Comparison of ENCODE assay signal across 8 cellular contexts in the genomic region with DNA sequence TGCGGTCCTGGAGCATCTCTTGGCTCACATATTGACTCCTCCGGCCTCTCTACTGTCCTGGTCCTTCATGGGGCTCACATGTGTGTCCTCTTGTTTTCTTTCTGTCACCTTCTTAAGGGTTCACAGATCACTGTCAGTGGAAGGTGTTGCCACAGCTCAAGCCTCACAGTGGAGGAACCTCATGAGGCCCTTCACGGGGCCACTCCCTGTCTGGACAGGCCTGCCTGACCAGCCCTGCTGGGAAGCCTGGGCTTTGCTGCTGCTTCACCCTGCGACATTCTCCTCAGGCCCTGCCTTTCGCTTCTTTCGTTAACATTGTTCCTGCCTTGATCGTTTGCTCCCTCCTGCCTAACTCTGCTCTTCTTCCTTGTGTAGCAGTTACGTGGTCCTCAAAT. TPM values are rescaled to one million over a fixed set of nuclear protein-coding genes. Genes with fewer than 3 reads are reported as not detected.
DNase-seq lines count a peak whose midpoint lies in the region; ATAC-seq and TF ChIP-seq lines count a peak whose summit lies in the region.

No MANE protein-coding gene starts in this region.

- peak overlapping the region; percentile 100 for H3K4me2 ChIP-seq in BLaER1
- H3K4me2 ChIP-seq in OCI-LY7 (ENCODE audit: low read length): peak overlapping the region; percentile 71; the same call in 1 of the 2 replicates
- no peak overlapping the region for H3K4me2 ChIP-seq in neural progenitor cell

- H3K9me3 Mint-ChIP-seq in effector memory CD8-positive, alpha-beta T cell: no peaks in the 10 kb centered on the region
- H3K9me3 Mint-ChIP-seq in neural progenitor cell: no peaks in the 10 kb centered on the region

- peaks cover 33 to 34% of the 10 kb centered on the region in 2 donors for H3K4me1 Mint-ChIP-seq in effector memory CD8-positive, alpha-beta T cell (ENCODE audit: low read depth in 2 of 2)
- peaks cover 22% of the 10 kb centered on the region for H3K4me1 Mint-ChIP-seq in neural progenitor cell

- no peaks in the 10 kb centered on the region for H3K9me2 ChIP-seq in OCI-LY7 (ENCODE audit: insufficient read depth, low read length)

- H3K27ac Mint-ChIP-seq in effector memory CD8-positive, alpha-beta T cell: peak overlapping the region; percentile 93 to 96
- peak overlapping the region; percentile 1 for H3K27ac Mint-ChIP-seq in neural progenitor cell

- no peak for DNase-seq in OCI-LY7 (ENCODE audit: low spot score)
- no peak for DNase-seq in effector memory CD8-positive, alpha-beta T cell
- no peak for DNase-seq in neural progenitor cell (ENCODE audit: low spot score)
- DNase-seq in DMS 273 (lab: John Stamatoyannopoulos, UW; ENCODE audit: unreplicated experiment): no peak
- no peak for DNase-seq in EL
- no peak for DNase-seq in stimulated activated CD4-positive, alpha-beta T cell treated with anti-CD3 and anti-CD28 coated beads, Interleukin-2, amount 100 ng/mL, for 24 hours

- H3K4me1 ChIP-seq in BLaER1 (peaks cover 96% of the 10 kb centered on the region), OCI-LY7 (ENCODE audit: insufficient read depth, low read length, poor library complexity, severe bottlenecking) (peaks cover 20% of the 10 kb centered on the region), neural progenitor cell (peaks cover 7% of the 10 kb centered on the region)

- H3K9me3 ChIP-seq in BLaER1 (no peaks in the 10 kb centered on the region), OCI-LY7 (ENCODE audit: low read length) (no peaks in the 10 kb centered on the region), neural progenitor cell (ENCODE audit: low read depth) (no peaks in the 10 kb centered on the region)

- peak overlapping the region; percentile 78 for H3K9ac ChIP-seq in BLaER1
- H3K9ac ChIP-seq in neural progenitor cell: no peak overlapping the region

- H2AFZ ChIP-seq in OCI-LY7 (ENCODE audit: low read length): no peak overlapping the region
- H2AFZ ChIP-seq in neural progenitor cell (replicated peaks): no peak overlapping the region

- H3K4me3 Mint-ChIP-seq in effector memory CD8-positive, alpha-beta T cell: peak overlapping the region; percentile 80 to 84
- peak overlapping the region; percentile 4 for H3K4me3 Mint-ChIP-seq in neural progenitor cell

- TF ChIP-seq CTCF in OCI-LY7 (conservative IDR thresholded peaks at IDR 0.05; ENCODE audit: low read length) (no peak), neural progenitor cell (IDR thresholded peaks at IDR 0.05) (no peak)

- H3K27me3 Mint-ChIP-seq in effector memory CD8-positive, alpha-beta T cell: no peaks in the 10 kb centered on the region
- H3K27me3 Mint-ChIP-seq in neural progenitor cell (ENCODE audit: insufficient read depth, low read depth): peaks cover 2% of the 10 kb centered on the region

- peak overlapping the region; percentile 98 for H3K27ac ChIP-seq in BLaER1
- H3K27ac ChIP-seq in OCI-LY7 (ENCODE audit: low read depth, low read length, poor library complexity, severe bottlenecking): peak overlapping the region; percentile 74
- peak overlapping the region; percentile 81 for H3K27ac ChIP-seq in neural progenitor cell

- peaks cover 31% of the 10 kb centered on the region for H3F3A ChIP-seq in neural progenitor cell (ENCODE audit: low read depth)

- ATAC-seq in effector memory CD8-positive, alpha-beta T cell (replicated peaks): peak; percentile 16
- no peak for ATAC-seq in GM19035 (IDR thresholded peaks at IDR 0.05; ENCODE audit: unreplicated experiment)

- H3K36me3 ChIP-seq in BLaER1: peaks cover 51% of the 10 kb centered on the region
- H3K36me3 ChIP-seq in OCI-LY7 (ENCODE audit: insufficient read depth, low read length): peaks cover 80% of the 10 kb centered on the region
- no peaks in the 10 kb centered on the region for H3K36me3 ChIP-seq in neural progenitor cell

- H3K27me3 ChIP-seq in BLaER1: no peaks in the 10 kb centered on the region
- no peaks in the 10 kb centered on the region for H3K27me3 ChIP-seq in neural progenitor cell

- peaks cover 14% of the 10 kb centered on the region for H3K36me3 Mint-ChIP-seq in effector memory CD8-positive, alpha-beta T cell (ENCODE audit: insufficient read depth)
- H3K36me3 Mint-ChIP-seq in neural progenitor cell: peaks cover 5% of the 10 kb centered on the region

- H3K4me3 ChIP-seq in BLaER1 (peak overlapping the region; percentile 46), OCI-LY7 (ENCODE audit: low read depth, low read length, poor library complexity, severe bottlenecking) (no peak overlapping the region), neural progenitor cell (no peak overlapping the region)

- intact Hi-C loops in OCI-LY7 (cut with micrococcal nuclease; ENCODE audit: unreplicated experiment): no loop called here

- CTCF ChIA-PET in OCI-LY7 (lab: Charles Lee; ENCODE audit: unreplicated experiment): no interaction called here

- POLR2A ChIA-PET in OCI-LY7 (lab: Charles Lee): no interaction called here

- BruUV-seq in OCI-LY7 (replicated peaks; lab: Mats Ljungman, UMichigan): no TSS peak

- H3K79me2 ChIP-seq in OCI-LY7 (ENCODE audit: insufficient read depth, low read depth, low read length): no peaks in the 10 kb centered on the region
- peaks cover 8% of the 10 kb centered on the region for H3K79me2 ChIP-seq in neural progenitor cell (ENCODE audit: low read depth)

- H4K20me1 ChIP-seq in BLaER1 (no peaks in the 10 kb centered on the region), OCI-LY7 (ENCODE audit: insufficient read depth, low read length) (no peaks in the 10 kb centered on the region), neural progenitor cell (ENCODE audit: low read depth) (peaks cover 12% of the 10 kb centered on the region)

RNA-seq across cellular contexts. Expression of a gene that starts 56.0 kb away (rescaled TPM):
- 59.0 and 61.7 TPM in 2 replicates for total RNA-seq in OCI-LY7 (2014; rRNA removed; shearing (Covaris generic))
- 78.9 and 81.9 TPM in 2 replicates for total RNA-seq in OCI-LY7 (2022)
- total RNA-seq in neural progenitor cell (ENCODE audit: low replicate concordance): 110 and 145 TPM in 2 replicates
